Comparison of ENCODE assay signal across 17 cellular contexts in the genomic region with DNA sequence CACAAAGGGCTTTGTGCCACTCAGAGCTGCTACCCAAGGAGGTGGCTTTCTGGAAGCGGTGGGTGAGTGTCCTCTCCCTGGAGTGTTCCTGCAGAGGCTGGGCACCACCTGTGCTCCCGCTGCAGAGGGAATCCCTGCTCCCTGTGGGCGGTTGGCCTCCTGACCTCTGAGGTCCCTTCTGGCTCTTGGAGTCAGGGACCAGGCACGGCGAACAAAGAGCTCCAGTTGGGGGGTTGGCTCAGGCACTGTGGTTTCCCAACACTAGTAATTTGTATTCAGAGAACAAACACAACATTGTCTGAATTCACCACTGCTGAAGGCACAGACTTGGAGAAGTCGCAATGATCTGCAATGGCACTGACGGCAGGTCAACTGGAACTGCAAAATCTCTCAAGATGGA.
A peak's percentile ranks its signal among the peaks of the same experiment; 100 is the strongest.
DNase-seq lines count a peak whose midpoint lies in the region; ATAC-seq and TF ChIP-seq lines count a peak whose summit lies in the region.
"Had no signal": no experiment of that assay in that cellular context is flagged by ENCODE, and none has a peak within 500 bp of the region (broad histone marks: within the 10 kb centered on the region; RNA-seq: fewer than 3 reads in every experiment).

No MANE protein-coding gene starts in this region.

- H3K4me3 ChIP-seq in IMR-90 (ENCODE audit: insufficient read depth, low read depth, low read length) (no peak overlapping the region), mammary epithelial cell (replicated peaks in 1 of 3; ENCODE audit: insufficient read depth in 1 of 3, low read depth in 2 of 3, low read length in 3 of 3) (no peak overlapping the region), vagina (no peak overlapping the region)
- H3K4me3 ChIP-seq: testis had no signal

- no peak for TF ChIP-seq POLR2A in IMR-90 (IDR thresholded peaks at IDR 0.05; ENCODE audit: low read depth, low read length)
- no peak for TF ChIP-seq POLR2A in vagina (IDR thresholded peaks at IDR 0.05)

- no peak for TF ChIP-seq CTCF in IMR-90 (conservative IDR thresholded peaks at IDR 0.05; ENCODE audit: low read depth, low read length)
- TF ChIP-seq CTCF in mammary epithelial cell (conservative IDR thresholded peaks at IDR 0.05 in 1 of 2, IDR thresholded peaks at IDR 0.05 in 1 of 2; ENCODE audit: extremely low read depth in 1 of 2, insufficient read depth in 1 of 2, low read depth in 1 of 2, low read length in 2 of 2): no peak
- TF ChIP-seq CTCF in vagina (IDR thresholded peaks at IDR 0.05): no peak

- in situ Hi-C loops in IMR-90 (cut with MboI; ENCODE audit: low sequenced_read_pairs): no loop called here
- in situ Hi-C loops in mammary epithelial cell (cut with MboI; ENCODE audit: low sequenced_read_pairs in 2 of 2): no loop called here

- H4K8ac ChIP-seq in IMR-90 (ENCODE audit: low read depth in 2 of 2, low read length in 2 of 2): no peak overlapping the region

- H3K9ac ChIP-seq in IMR-90 (ENCODE audit: low read depth, low read length) (no peak overlapping the region), mammary epithelial cell (ENCODE audit: insufficient read depth, low read length) (no peak overlapping the region)

- 0 out of 2 replicates have a peak overlapping the region, but pooled peaks have one; percentile 24 for H3K14ac ChIP-seq in IMR-90 (replicated peaks; ENCODE audit: low read depth, low read length)

- H4K20me1 ChIP-seq in IMR-90 (ENCODE audit: insufficient read depth, low read length) (no peaks in the 10 kb centered on the region; the same call in 1 of the 2 replicates), mammary epithelial cell (ENCODE audit: insufficient read depth, low read length) (no peaks in the 10 kb centered on the region)

- no peak overlapping the region for H3K23ac ChIP-seq in IMR-90 (ENCODE audit: low read depth, low read length)

- H3K4me1 ChIP-seq in IMR-90 (ENCODE audit: control insufficient read depth, insufficient read depth, low read length): peaks cover 9% of the 10 kb centered on the region
- no peaks in the 10 kb centered on the region for H3K4me1 ChIP-seq in mammary epithelial cell (ENCODE audit: insufficient read depth, low read length)
- peaks cover 7% of the 10 kb centered on the region for H3K4me1 ChIP-seq in vagina
- H3K4me1 ChIP-seq: testis had no signal

- no TSS peak for BruUV-seq in IMR-90 (replicated peaks; lab: Mats Ljungman, UMichigan)
- BruUV-seq in mammary epithelial cell (replicated peaks; lab: Mats Ljungman, UMichigan): no TSS peak

- no peaks in the 10 kb centered on the region; the same call in 1 of the 2 replicates for H3K9me1 ChIP-seq in IMR-90 (ENCODE audit: insufficient read depth, low read length)

- POLR2A ChIA-PET in IMR-90 (lab: Charles Lee; ENCODE audit: unreplicated experiment): no interaction called here

- H3K56ac ChIP-seq in IMR-90 (ENCODE audit: extremely low read depth, insufficient read depth, low read length): no peak overlapping the region

- DNase-seq in IMR-90 (no peak), mammary epithelial cell (peak; percentile 24), inferior parietal cortex (ENCODE audit: extremely low spot score) (peak; percentile 76), renal cortical epithelial cell (ENCODE audit: low read depth) (peak; percentile 33), vagina (ENCODE audit: extremely low spot score in 2 of 2) (no peak), T-helper 1 cell (no peak)
- DNase-seq in activated T-cell treated with anti-CD3 and anti-CD28 coated beads, Interleukin-2, amount 50 U/mL, for 48 hours: no peak
- DNase-seq: activated CD4-positive, alpha-beta T cell treated with anti-CD3 and anti-CD28 coated beads, Interleukin-2, amount 10 ng/mL, durations not matched to agents 24 days and 14 days; activated naive CD4-positive, alpha-beta T cell; GDM1; NCI-H526; PC-3; stimulated activated CD4-positive, alpha-beta T cell treated with anti-CD3 and anti-CD28 coated beads, Interleukin-4, amount 100 ng/mL, for 24 hours; stimulated activated CD8-positive, alpha-beta memory T cell treated with anti-CD3 and anti-CD28 coated beads, Interleukin-4, amount 100 ng/mL, for 48 hours; testis had no signal

- 94% methylated on average over 2 of the region's 7 CpGs; no CpG with 5 or more reads in 1 of the 2 experiments for WGBS in IMR-90 (ENCODE audit: extremely low coverage in 2 of 2, insufficient read length in 1 of 2), 2 experiments
- 55% methylated on average over 7 of the region's 7 CpGs for WGBS in mammary epithelial cell (ENCODE audit: low coverage, missing lambda C conversion rate)

- H2BK5ac ChIP-seq in IMR-90 (ENCODE audit: low read depth, low read length, poor library complexity, severe bottlenecking): no peak overlapping the region

- H2AK5ac ChIP-seq in IMR-90 (ENCODE audit: low read depth, low read length): peak overlapping the region; percentile 9; the same call in 1 of the 2 replicates

- H3K27me3 ChIP-seq in IMR-90 (ENCODE audit: control insufficient read depth, insufficient read depth, low read length) (no peaks in the 10 kb centered on the region), mammary epithelial cell (ENCODE audit: insufficient read depth, low read length) (no peaks in the 10 kb centered on the region), vagina (no peaks in the 10 kb centered on the region)
- H3K27me3 ChIP-seq: testis had no signal

- no peak overlapping the region for H4K91ac ChIP-seq in IMR-90 (ENCODE audit: insufficient read depth, low read depth, low read length)

- no peak overlapping the region for H2AK9ac ChIP-seq in IMR-90 (replicated peaks; ENCODE audit: low read depth, low read length, poor library complexity)

- H3K36me3 ChIP-seq in IMR-90 (ENCODE audit: control insufficient read depth, insufficient read depth, low read length): no peaks in the 10 kb centered on the region
- H3K36me3 ChIP-seq in mammary epithelial cell (ENCODE audit: insufficient read depth, low read length): no peaks in the 10 kb centered on the region
- H3K36me3 ChIP-seq in vagina: no peaks in the 10 kb centered on the region

- peaks cover 2 to 11% of the 10 kb centered on the region in 2 experiments; a peak in 2 of 4 replicates for H3K79me1 ChIP-seq in IMR-90 (ENCODE audit: low read depth in 1 of 2, low read length in 2 of 2)

- H2BK15ac ChIP-seq in IMR-90 (ENCODE audit: low read depth, low read length): no peak overlapping the region

- no peak overlapping the region; the same call in 1 of the 2 replicates for H2BK20ac ChIP-seq in IMR-90 (ENCODE audit: low read depth, low read length)

- no peaks in the 10 kb centered on the region for H3K79me2 ChIP-seq in mammary epithelial cell (ENCODE audit: insufficient read depth, low read length)

- H3K18ac ChIP-seq in IMR-90 (ENCODE audit: low read depth, low read length): no peak overlapping the region

- no peak overlapping the region for H2BK120ac ChIP-seq in IMR-90 (ENCODE audit: low read depth, low read length)

- no peak overlapping the region for H4K5ac ChIP-seq in IMR-90 (ENCODE audit: low read depth, low read length)

- no peak for ATAC-seq in IMR-90 (ENCODE audit: low read depth)
- ATAC-seq in GM19395 (IDR thresholded peaks at IDR 0.05; ENCODE audit: unreplicated experiment): no peak
- ATAC-seq: esophagus mucosa, PC-3 had no signal

- H3K9me3 ChIP-seq in IMR-90 (ENCODE audit: control insufficient read depth, insufficient read depth, low read length) (no peaks in the 10 kb centered on the region), mammary epithelial cell (replicated peaks; ENCODE audit: insufficient read depth, low read length) (no peaks in the 10 kb centered on the region), vagina (no peaks in the 10 kb centered on the region)
- H3K9me3 ChIP-seq: testis had no signal

- no peak overlapping the region for H3K4me2 ChIP-seq in IMR-90 (ENCODE audit: low read depth, low read length)
- H3K4me2 ChIP-seq in mammary epithelial cell (ENCODE audit: insufficient read depth, low read depth, low read length): no peak overlapping the region

- intact Hi-C loops in IMR-90 (cut with micrococcal nuclease): no loop called here
- intact Hi-C loops in mammary epithelial cell (cut with micrococcal nuclease): no loop called here
- intact Hi-C loops in vagina (cut with DNase I): no loop called here

- dilution Hi-C loops in IMR-90 (cut with HindIII; ENCODE audit: low sequenced_read_pairs, unreplicated experiment): no loop called here
- dilution Hi-C loops in mammary epithelial cell (cut with HindIII; ENCODE audit: low sequenced_read_pairs): no loop called here

- H3K4ac ChIP-seq in IMR-90 (ENCODE audit: low read depth, low read length): 0 out of 2 replicates have a peak overlapping the region, but pooled peaks have one; percentile 8

- CTCF ChIA-PET in IMR-90 (lab: Yijun Ruan, JAX) (no interaction called here), mammary epithelial cell (lab: Charles Lee; ENCODE audit: low non-redundant PET) (no interaction called here)

- no peak overlapping the region for H3K27ac ChIP-seq in IMR-90 (ENCODE audit: insufficient read depth, low read length)
- H3K27ac ChIP-seq in mammary epithelial cell (ENCODE audit: insufficient read depth, low read depth, low read length): no peak overlapping the region
- no peak overlapping the region for H3K27ac ChIP-seq in vagina
- H3K27ac ChIP-seq: testis had no signal

- TF ChIP-seq RAD21 in IMR-90 (IDR thresholded peaks at IDR 0.05; ENCODE audit: low read length): no peak

- no peak overlapping the region for H2AFZ ChIP-seq in IMR-90 (replicated peaks; ENCODE audit: low read length, poor library complexity)
- H2AFZ ChIP-seq in mammary epithelial cell (ENCODE audit: low read depth, low read length): no peak overlapping the region

TF ChIP-seq in IMR-90, 13 proteins besides CTCF, POLR2A, EP300 and RAD21 (continues in another document):
- TF ChIP-seq MXI1 (IDR thresholded peaks at IDR 0.05; ENCODE audit: borderline replicate concordance, low read depth, low read length) (no peak), MAFK (IDR thresholded peaks at IDR 0.05; ENCODE audit: low read depth, low read length) (no peak), CHD1 (IDR thresholded peaks at IDR 0.05; ENCODE audit: low read depth, low read length) (no peak), CEBPB (IDR thresholded peaks at IDR 0.05; ENCODE audit: low read depth, low read length) (no peak), SMC3 (IDR thresholded peaks at IDR 0.05; ENCODE audit: low read depth, low read length) (no peak), FOS (IDR thresholded peaks at IDR 0.05; ENCODE audit: low read depth, low read length) (no peak), RFX5 (IDR thresholded peaks at IDR 0.05; ENCODE audit: low read depth, low read length) (no peak), MAZ (IDR thresholded peaks at IDR 0.05; ENCODE audit: borderline replicate concordance, low read depth, low read length) (no peak), NFE2L2 (IDR thresholded peaks at IDR 0.05; ENCODE audit: low read depth, low read length) (no peak)
- TF ChIP-seq, protein P1, sequence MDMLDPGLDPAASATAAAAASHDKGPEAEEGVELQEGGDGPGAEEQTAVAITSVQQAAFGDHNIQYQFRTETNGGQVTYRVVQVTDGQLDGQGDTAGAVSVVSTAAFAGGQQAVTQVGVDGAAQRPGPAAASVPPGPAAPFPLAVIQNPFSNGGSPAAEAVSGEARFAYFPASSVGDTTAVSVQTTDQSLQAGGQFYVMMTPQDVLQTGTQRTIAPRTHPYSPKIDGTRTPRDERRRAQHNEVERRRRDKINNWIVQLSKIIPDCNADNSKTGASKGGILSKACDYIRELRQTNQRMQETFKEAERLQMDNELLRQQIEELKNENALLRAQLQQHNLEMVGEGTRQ (IDR thresholded peaks at IDR 0.05; ENCODE audit: low read depth, low read length): no peak

Comparison
In these comparisons a context has a peak if more than half of its experiments do, and no peak if none do; other contexts are left out.
1. DNase-seq: peak in mammary epithelial cell (single experiment), inferior parietal cortex (single experiment) and renal cortical epithelial cell (single experiment); none in IMR-90 (single experiment), activated T-cell treated with anti-CD3 and anti-CD28 coated beads, Interleukin-2, amount 50 U/mL, for 48 hours (0 of 2), vagina (0 of 2) and T-helper 1 cell (0 of 5).